Comparison of ENCODE assay signal across 7 cellular contexts in the genomic region with DNA sequence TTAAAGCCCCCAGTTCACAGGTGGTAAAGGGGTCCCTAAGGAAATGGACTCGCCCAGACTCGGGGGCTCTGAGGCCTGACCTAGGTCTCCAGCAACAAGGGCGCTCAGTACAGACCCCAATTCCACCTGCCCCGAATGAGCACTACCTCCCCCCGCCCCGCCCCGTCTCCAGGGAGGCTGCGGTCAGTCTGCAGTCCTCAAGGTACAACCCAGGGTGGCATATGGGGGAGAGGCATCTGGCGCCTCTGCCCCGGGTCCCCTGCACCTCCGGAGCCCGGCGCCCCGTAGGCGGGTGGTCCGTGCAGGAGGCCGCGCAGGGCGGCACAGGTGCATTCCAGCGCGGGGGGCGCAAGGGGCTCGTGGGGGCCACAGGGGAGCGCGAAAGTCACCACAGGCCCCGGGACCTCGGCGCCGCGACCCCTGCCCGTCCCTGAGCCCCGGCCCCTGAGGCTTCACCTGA. TPM values are rescaled to one million over a fixed set of nuclear protein-coding genes. Genes with fewer than 3 reads are reported as not detected.
DNase-seq lines count a peak whose midpoint lies in the region; ATAC-seq and TF ChIP-seq lines count a peak whose summit lies in the region.

No MANE protein-coding gene starts in this region.

- 1% methylated on average over 9 of the region's 32 CpGs; no CpG with 5 or more reads in 1 of the 2 donors for WGBS in transverse colon (ENCODE audit: low coverage in 1 of 2), 2 donors

- H3K36me3 ChIP-seq in adipocyte (ENCODE audit: control insufficient read depth, insufficient read depth, low read length, severe bottlenecking) (peaks cover 23% of the 10 kb centered on the region), transverse colon (no peaks in the 10 kb centered on the region)

- H3K27me3 ChIP-seq in adipocyte (replicated peaks; ENCODE audit: control insufficient read depth, insufficient read depth, low read length) = no peaks in the 10 kb centered on the region
- H3K27me3 ChIP-seq in transverse colon = no peaks in the 10 kb centered on the region

- TF ChIP-seq POLR2A in transverse colon (IDR thresholded peaks at IDR 0.05) = no peak

- TF ChIP-seq EP300 in transverse colon (IDR thresholded peaks at IDR 0.05; ENCODE audit: low read depth) = no peak

- H3K9ac ChIP-seq in adipocyte (ENCODE audit: low read length) = peak overlapping the region; percentile 87

- H3K9me3 ChIP-seq in adipocyte (ENCODE audit: control insufficient read depth, low read length) (no peaks in the 10 kb centered on the region), transverse colon (no peaks in the 10 kb centered on the region)

- H3K27ac ChIP-seq in transverse colon = peak overlapping the region; percentile 83 to 96 (median 92)

- no peak for DNase-seq in adipocyte (ENCODE audit: low read depth)
- DNase-seq in left lobe of liver (ENCODE audit: low spot score) = no peak
- no peak for DNase-seq in transverse colon
- no peak for DNase-seq in head of caudate nucleus
- no peak for DNase-seq in mesenteric fat pad (ENCODE audit: low spot score)

- in situ Hi-C loops in transverse colon (cut with MboI; ENCODE audit: low pct_ligation_motif_present in 1 of 4, low pct_unique_long_range_greater_than_20kb in 1 of 4, low sequenced_read_pairs in 3 of 4) = no loop called here

- H3K4me1 ChIP-seq in adipocyte (ENCODE audit: control insufficient read depth, insufficient read depth, low read length) (peaks cover 44% of the 10 kb centered on the region), transverse colon (peaks cover 25 to 49% (median 38%) of the 10 kb centered on the region in 4 donors)

- peak overlapping the region; percentile 85 for H3K4me3 ChIP-seq in adipocyte (ENCODE audit: low read length)
- H3K4me3 ChIP-seq in transverse colon = peak overlapping the region; percentile 47 to 96 (median 93)

- intact Hi-C loops in transverse colon (cut with DNase I; ENCODE audit: low total_unique reads) = no loop called here
- intact Hi-C loops in head of caudate nucleus (cut with DNase I) = no loop called here

- TF ChIP-seq CTCF in transverse colon (IDR thresholded peaks at IDR 0.05) = no peak

- peak; percentile 28 for ATAC-seq in GM19023 (IDR thresholded peaks at IDR 0.05; ENCODE audit: unreplicated experiment)
- ATAC-seq in HG03045 (IDR thresholded peaks at IDR 0.05; ENCODE audit: unreplicated experiment) = peak; percentile 18
- ATAC-seq in left lobe of liver = peak; percentile 13

RNA-seq across cellular contexts. Expression of gene CTSD, which starts 0.4 kb away (rescaled TPM):
- total RNA-seq in left lobe of liver = 564 TPM
- 1,000 to 10,000 TPM in 2 of 4 donors, 100 to 1,000 TPM in 2; 548 to 1,794 (median 1,176) TPM for total RNA-seq in transverse colon
- total RNA-seq in mesenteric fat pad = 940 TPM

RNA-seq across cellular contexts. Expression of gene IFITM10, which starts 13.0 kb away (rescaled TPM):
- total RNA-seq in left lobe of liver (15.7 TPM), transverse colon (10 to 100 TPM in 1 of 4 donors, 1 to 10 TPM in 2, under 1 TPM in 1; 0.68 to 13.5 (median 1.3) TPM), mesenteric fat pad (1.5 TPM)
